39 cellular contexts compared by ENCODE assay signal in genomic region chr15:100483370-100483769, GRCh38. TPM values are rescaled to one million over a fixed set of nuclear protein-coding genes. Genes with fewer than 3 reads are reported as not detected.
"Had no signal": no experiment of that assay in that cellular context is flagged by ENCODE, and none has a peak within 500 bp of the region (broad histone marks: within the 10 kb centered on the region; RNA-seq: fewer than 3 reads in every experiment).

No MANE protein-coding gene starts in this region.

- H3K4me3 Mint-ChIP-seq: activated naive CD4-positive, alpha-beta T cell treated with anti-CD3 and anti-CD28 coated beads for 36 hours; activated naive CD4-positive, alpha-beta T cell treated with anti-CD3 and anti-CD28 coated beads, Interleukin-2, amount 10 ng/mL, durations not matched to agents 7 days and 5 days; activated naive CD4-positive, alpha-beta T cell treated with anti-CD3 and anti-CD28 coated beads, Interleukin-2, amount 50 U/mL, for 24 hours; activated naive CD8-positive, alpha-beta T cell; activated naive CD8-positive, alpha-beta T cell treated with anti-CD3 and anti-CD28 coated beads for 36 hours; activated naive CD8-positive, alpha-beta T cell treated with anti-CD3 and anti-CD28 coated beads, Interleukin-2, amount 10 ng/mL, durations not matched to agents 7 days and 5 days; activated naive CD8-positive, alpha-beta T cell treated with anti-CD3 and anti-CD28 coated beads, Interleukin-2, amount 50 U/mL, for 24 hours; activated T-cell treated with anti-CD3 and anti-CD28 coated beads, Interleukin-2, amount 50 U/mL, for 24 hours; activated T-cell treated with anti-CD3 and anti-CD28 coated beads, Interleukin-2, amount 50 U/mL, for 4 hours; activated T-cell treated with anti-CD3 and anti-CD28 coated beads, Interleukin-2, amount 50 U/mL, for 72 hours; activated T-helper 1 cell treated with anti-CD3 and anti-CD28 coated beads, Interleukin-12 subunit alpha, Interleukin-12 subunit beta, Interleukin-2, Interleukin-4 antibody, amounts not matched to agents 30 ng/mL and 10 ng/mL and 1 ng/mL, durations not matched to agents 14 hours and 24 hours and 36 hours; activated T-helper 17 cell treated with anti-CD3 and anti-CD28 coated beads, Interleukin-2, amount 50 U/mL, for 72 hours; brain; central memory CD8-positive, alpha-beta T cell had no signal

- H3K9me3 ChIP-seq: adrenal gland had no signal

- DNase-seq: activated effector memory CD4-positive, alpha-beta T cell treated with anti-CD3 and anti-CD28 coated beads, Interleukin-2, amount 50 U/mL, for 16 hours; activated effector memory CD4-positive, alpha-beta T cell treated with Interleukin-2 at 50 U/mL for 16 hours; activated gamma-delta T cell; activated gamma-delta T cell treated with Interleukin-2 at 50 U/mL for 16 hours; activated naive CD4-positive, alpha-beta T cell; activated naive CD4-positive, alpha-beta T cell treated with anti-CD3 and anti-CD28 coated beads for 36 hours; activated naive CD4-positive, alpha-beta T cell treated with anti-CD3 and anti-CD28 coated beads, Interleukin-2, amount 10 ng/mL, durations not matched to agents 7 days and 5 days; activated naive CD4-positive, alpha-beta T cell treated with anti-CD3 and anti-CD28 coated beads, Interleukin-2, amount 50 U/mL, for 16 hours; activated naive CD4-positive, alpha-beta T cell treated with Interleukin-2 at 50 U/mL for 16 hours; activated naive CD8-positive, alpha-beta T cell treated with anti-CD3 and anti-CD28 coated beads for 36 hours; activated naive CD8-positive, alpha-beta T cell treated with anti-CD3 and anti-CD28 coated beads, Interleukin-2, amount 10 ng/mL, durations not matched to agents 7 days and 5 days; activated naive CD8-positive, alpha-beta T cell treated with anti-CD3 and anti-CD28 coated beads, Interleukin-2, amount 50 U/mL, for 24 hours; activated T-cell treated with anti-CD3 and anti-CD28 coated beads, Interleukin-2, amount 50 U/mL, for 1 hour; activated T-cell treated with anti-CD3 and anti-CD28 coated beads, Interleukin-2, amount 50 U/mL, for 24 hours; activated T-cell treated with anti-CD3 and anti-CD28 coated beads, Interleukin-2, amount 50 U/mL, for 4 hours; activated T-cell treated with anti-CD3 and anti-CD28 coated beads, Interleukin-2, amount 50 U/mL, for 48 hours; activated T-cell treated with anti-CD3 and anti-CD28 coated beads, Interleukin-2, amount 50 U/mL, for 72 hours; adrenal gland; amniotic stem cell; amygdala; anterior cingulate cortex; aorta; body of pancreas; brain microvascular endothelial cell; caudate nucleus; central memory CD4-positive, alpha-beta T cell; cerebellar nuclear complex had no signal

- H3K27me3 Mint-ChIP-seq: activated naive CD4-positive, alpha-beta T cell treated with anti-CD3 and anti-CD28 coated beads, Interleukin-2, amount 10 ng/mL, durations not matched to agents 7 days and 5 days; activated naive CD4-positive, alpha-beta T cell treated with anti-CD3 and anti-CD28 coated beads, Interleukin-2, amount 50 U/mL, for 24 hours; activated naive CD8-positive, alpha-beta T cell; activated naive CD8-positive, alpha-beta T cell treated with anti-CD3 and anti-CD28 coated beads for 36 hours; activated naive CD8-positive, alpha-beta T cell treated with anti-CD3 and anti-CD28 coated beads, Interleukin-2, amount 10 ng/mL, durations not matched to agents 7 days and 5 days; activated naive CD8-positive, alpha-beta T cell treated with anti-CD3 and anti-CD28 coated beads, Interleukin-2, amount 50 U/mL, for 24 hours; activated T-cell treated with anti-CD3 and anti-CD28 coated beads, Interleukin-2, amount 50 U/mL, for 24 hours; activated T-helper 17 cell treated with anti-CD3 and anti-CD28 coated beads, Interleukin-2, amount 50 U/mL, for 72 hours had no signal

- H3K36me3 Mint-ChIP-seq: brain had no signal

- H3K27ac Mint-ChIP-seq: activated naive CD4-positive, alpha-beta T cell treated with anti-CD3 and anti-CD28 coated beads for 36 hours; activated naive CD4-positive, alpha-beta T cell treated with anti-CD3 and anti-CD28 coated beads, Interleukin-2, amount 10 ng/mL, durations not matched to agents 7 days and 5 days; activated naive CD4-positive, alpha-beta T cell treated with anti-CD3 and anti-CD28 coated beads, Interleukin-2, amount 50 U/mL, for 24 hours; activated naive CD8-positive, alpha-beta T cell; activated naive CD8-positive, alpha-beta T cell treated with anti-CD3 and anti-CD28 coated beads for 36 hours; activated naive CD8-positive, alpha-beta T cell treated with anti-CD3 and anti-CD28 coated beads, Interleukin-2, amount 50 U/mL, for 24 hours; activated T-cell treated with anti-CD3 and anti-CD28 coated beads, Interleukin-2, amount 50 U/mL, for 24 hours; activated T-cell treated with anti-CD3 and anti-CD28 coated beads, Interleukin-2, amount 50 U/mL, for 72 hours; activated T-helper 1 cell treated with anti-CD3 and anti-CD28 coated beads, Interleukin-12 subunit alpha, Interleukin-12 subunit beta, Interleukin-2, Interleukin-4 antibody, amounts not matched to agents 30 ng/mL and 10 ng/mL and 1 ng/mL, durations not matched to agents 14 hours and 24 hours and 36 hours; activated T-helper 17 cell treated with anti-CD3 and anti-CD28 coated beads, Interleukin-2, amount 50 U/mL, for 72 hours; activated T-helper 2 cell treated with anti-CD3 and anti-CD28 coated beads, Interferon-gamma antibody, Interleukin-2, Interleukin-4, amounts not matched to agents 10 μg/mL and 5 μg/mL and 100 μg/mL, durations not matched to agents 14 hours and 24 hours and 36 hours had no signal

- H3K4me1 ChIP-seq: adrenal gland, ascending aorta, body of pancreas had no signal

- H3K27ac ChIP-seq: adrenal gland, ascending aorta, body of pancreas, brain microvascular endothelial cell, cardiac muscle cell had no signal

- H3K4me1 Mint-ChIP-seq: activated naive CD4-positive, alpha-beta T cell treated with anti-CD3 and anti-CD28 coated beads, Interleukin-2, amount 10 ng/mL, durations not matched to agents 7 days and 5 days; activated naive CD4-positive, alpha-beta T cell treated with anti-CD3 and anti-CD28 coated beads, Interleukin-2, amount 50 U/mL, for 24 hours; activated naive CD8-positive, alpha-beta T cell treated with anti-CD3 and anti-CD28 coated beads for 36 hours; activated naive CD8-positive, alpha-beta T cell treated with anti-CD3 and anti-CD28 coated beads, Interleukin-2, amount 10 ng/mL, durations not matched to agents 7 days and 5 days; activated naive CD8-positive, alpha-beta T cell treated with anti-CD3 and anti-CD28 coated beads, Interleukin-2, amount 50 U/mL, for 24 hours; activated T-helper 17 cell treated with anti-CD3 and anti-CD28 coated beads, Interleukin-2, amount 50 U/mL, for 72 hours; brain; central memory CD8-positive, alpha-beta T cell had no signal

- H3K36me3 ChIP-seq: adrenal gland, ascending aorta, brain microvascular endothelial cell, cardiac muscle cell had no signal

- ATAC-seq: activated naive CD4-positive, alpha-beta T cell treated with anti-CD3 and anti-CD28 coated beads, Interleukin-2, amount 50 U/mL, for 72 hours; activated naive CD8-positive, alpha-beta T cell treated with anti-CD3 and anti-CD28 coated beads, Interleukin-2, amount 50 U/mL, for 24 hours; activated T-cell treated with anti-CD3 and anti-CD28 coated beads, Interleukin-2, amount 50 U/mL, for 4 hours; activated T-cell treated with anti-CD3 and anti-CD28 coated beads, Interleukin-2, amount 50 U/mL, for 72 hours; activated T-helper 17 cell treated with anti-CD3 and anti-CD28 coated beads, Interleukin-2, amount 50 U/mL, for 72 hours; body of pancreas had no signal

- H3K4me3 ChIP-seq: adrenal gland, ascending aorta, body of pancreas, cardiac muscle cell had no signal

- H3K27me3 ChIP-seq: adrenal gland, ascending aorta, body of pancreas, brain microvascular endothelial cell, cardiac muscle cell had no signal

RNA-seq across cellular contexts. Expression of gene CERS3, which starts 45.4 kb away (rescaled TPM):
- total RNA-seq: adrenal gland, aorta, ascending aorta, astrocyte, cardiac muscle cell, chondrocyte had no signal
